ENCODE assay signal across 19 cellular contexts in the genomic region with DNA sequence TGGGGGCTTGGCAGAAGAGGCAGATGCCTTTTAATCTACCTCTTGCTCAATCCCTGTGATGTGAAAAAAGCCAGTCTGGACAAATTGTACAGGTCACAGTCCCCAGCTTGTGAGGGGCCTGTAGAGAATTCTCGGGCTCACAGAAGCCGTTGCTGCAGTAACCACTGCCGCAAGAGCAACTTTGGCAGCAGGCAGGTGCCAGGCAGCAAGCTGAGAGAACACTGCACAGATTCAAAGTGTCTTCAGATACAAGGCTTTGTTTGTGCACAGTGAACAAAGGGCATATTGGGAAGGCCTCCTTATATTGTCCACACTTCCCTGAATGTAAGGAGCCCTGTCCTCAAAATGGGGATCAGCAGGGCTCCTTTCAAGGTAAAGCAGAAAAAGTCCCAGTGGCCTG. TPM values are rescaled to one million over a fixed set of nuclear protein-coding genes. Genes with fewer than 3 reads are reported as not detected.
A peak's percentile ranks its signal among the peaks of the same experiment; 100 is the strongest.
DNase-seq lines count a peak whose midpoint lies in the region; ATAC-seq and TF ChIP-seq lines count a peak whose summit lies in the region.
"Had no signal": no experiment of that assay in that cellular context is flagged by ENCODE, and none has a peak within 500 bp of the region (broad histone marks: within the 10 kb centered on the region; RNA-seq: fewer than 3 reads in every experiment).

No MANE protein-coding gene starts in this region.

- peaks cover 30% of the 10 kb centered on the region for H3K36me3 Mint-ChIP-seq in T-helper 2 cell treated with Interferon-gamma antibody and Interleukin-4, amounts not matched to agents 5 μg/mL and 100 μg/mL, for 36 hours (ENCODE audit: low read depth)

- intact Hi-C loops in left ventricle myocardium inferior (cut with micrococcal nuclease) (no loop called here), cardiac septum (cut with DNase I) (no loop called here)

- peaks cover 32% of the 10 kb centered on the region for H3K36me3 ChIP-seq in left ventricle myocardium inferior

- no peaks in the 10 kb centered on the region for H3K27me3 ChIP-seq in left ventricle myocardium inferior (ENCODE audit: low read depth)

- peak; percentile 72 for ATAC-seq in left lobe of liver
- ATAC-seq: K562 had no signal

- peaks cover 3% of the 10 kb centered on the region for H3K4me1 Mint-ChIP-seq in T-helper 2 cell treated with Interferon-gamma antibody and Interleukin-4, amounts not matched to agents 5 μg/mL and 100 μg/mL, for 36 hours (ENCODE audit: low read depth)

- no peak overlapping the region for H3K4me3 ChIP-seq in left ventricle myocardium inferior
- H3K4me3 ChIP-seq: BLaER1 treated with 17β-estradiol and CSF1 and Interleukin-3, amounts not matched to agents 10 nM and 100 nM; K562 had no signal

- H3K4me1 ChIP-seq in left ventricle myocardium inferior, result no peaks in the 10 kb centered on the region
- H3K4me1 ChIP-seq: BLaER1 treated with 17β-estradiol and CSF1 and Interleukin-3, amounts not matched to agents 10 nM and 100 nM had no signal

- H3K27ac ChIP-seq in left ventricle myocardium inferior (replicated peaks) (peak overlapping the region; percentile 3), cingulate gyrus (ENCODE audit: low read depth, low read length) (peak overlapping the region; percentile 95), substantia nigra (ENCODE audit: low read depth, low read length, poor library complexity, severe bottlenecking) (peak overlapping the region; percentile 90)
- H3K27ac ChIP-seq: BLaER1 treated with 17β-estradiol and CSF1 and Interleukin-3, amounts not matched to agents 10 nM and 100 nM had no signal

- no peaks in the 10 kb centered on the region for H3K9me3 ChIP-seq in left ventricle myocardium inferior (replicated peaks)
- H3K9me3 ChIP-seq: BLaER1 treated with 17β-estradiol and CSF1 and Interleukin-3, amounts not matched to agents 10 nM and 100 nM had no signal

- DNase-seq in left ventricle myocardium inferior (no peak), cardiac septum (ENCODE audit: low spot score) (no peak), left lobe of liver (ENCODE audit: low spot score) (peak; percentile 56), substantia nigra (lab: John Stamatoyannopoulos, UW) (peak in 42 of 49 donors; percentile 4 to 78 (median 50)), NCI-H2196 (lab: John Stamatoyannopoulos, UW; ENCODE audit: unreplicated experiment) (no peak), SK-N-DZ (ENCODE audit: low spot score) (no peak)
- no peak for DNase-seq in T-helper 2 cell treated with Interferon-gamma antibody and Interleukin-4, amounts not matched to agents 5 μg/mL and 100 μg/mL, for 36 hours (ENCODE audit: low spot score)
- DNase-seq: GF-D8; MV-4-11; NCI-H1417 treated with DMSO at 0.1 percent for 48 hours; NCI-H2029; NCI-H2171; NCI-H446 treated with DMSO at 0.1 percent for 48 hours; NK-92 treated with Interleukin-12 subunit alpha and Interleukin-12 subunit beta, amount 100 ng/mL, for 24 hours; OCI-M1 had no signal

- H3K4me3 Mint-ChIP-seq in T-helper 2 cell treated with Interferon-gamma antibody and Interleukin-4, amounts not matched to agents 5 μg/mL and 100 μg/mL, for 36 hours, result no peak overlapping the region

- H3K27ac Mint-ChIP-seq in T-helper 2 cell treated with Interferon-gamma antibody and Interleukin-4, amounts not matched to agents 5 μg/mL and 100 μg/mL, for 36 hours, result no peak overlapping the region

- TF ChIP-seq CTCF in left ventricle myocardium inferior (IDR thresholded peaks at IDR 0.05; ENCODE audit: borderline replicate concordance), result no peak

- H3K9me3 Mint-ChIP-seq in T-helper 2 cell treated with Interferon-gamma antibody and Interleukin-4, amounts not matched to agents 5 μg/mL and 100 μg/mL, for 36 hours, result no peaks in the 10 kb centered on the region

- no peaks in the 10 kb centered on the region for H3K27me3 Mint-ChIP-seq in T-helper 2 cell treated with Interferon-gamma antibody and Interleukin-4, amounts not matched to agents 5 μg/mL and 100 μg/mL, for 36 hours (ENCODE audit: low read depth)

RNA-seq across cellular contexts. Expression of gene GPKOW, which starts 11.7 kb away (rescaled TPM):
- total RNA-seq in left ventricle myocardium inferior, result 18.1 TPM
- 18.7 TPM for total RNA-seq in cardiac septum
- 11.5 TPM for total RNA-seq in left lobe of liver
- 31.4 and 36.0 TPM in 2 replicates for polyA plus RNA-seq in SK-N-DZ (2014; cell fraction: cytosol; rRNA removed)
- 14.1 and 14.9 TPM in 2 replicates for polyA plus RNA-seq in SK-N-DZ (2014; cell fraction: nucleus; rRNA removed)

RNA-seq across cellular contexts. Expression of gene WDR45, which starts 32.2 kb away (rescaled TPM):
- total RNA-seq in left ventricle myocardium inferior, result 80.4 TPM
- total RNA-seq in cardiac septum, result 68.1 TPM
- 49.4 TPM for total RNA-seq in left lobe of liver
- 59.7 and 61.3 TPM in 2 replicates for polyA plus RNA-seq in SK-N-DZ (2014; cell fraction: cytosol; rRNA removed)
- 164 and 166 TPM in 2 replicates for polyA plus RNA-seq in SK-N-DZ (2014; cell fraction: nucleus; rRNA removed)

RNA-seq across cellular contexts. Expression of gene PRAF2, which starts 38.0 kb away (rescaled TPM):
- total RNA-seq in left ventricle myocardium inferior, result 8.7 TPM
- 14.8 TPM for total RNA-seq in cardiac septum
- total RNA-seq in left lobe of liver, result 5.4 TPM
- 13.0 and 16.2 TPM in 2 replicates for polyA plus RNA-seq in SK-N-DZ (2014; cell fraction: cytosol; rRNA removed)
- 7.0 and 20.0 TPM in 2 replicates for polyA plus RNA-seq in SK-N-DZ (2014; cell fraction: nucleus; rRNA removed)

RNA-seq across cellular contexts. Expression of gene MAGIX, which starts 50.7 kb away (rescaled TPM):
- total RNA-seq in left ventricle myocardium inferior (2.4 TPM), cardiac septum (3.4 TPM), left lobe of liver (27.7 TPM)
- polyA plus RNA-seq in SK-N-DZ (2014; cell fraction: cytosol; rRNA removed), result 1.3 and 4.1 TPM in 2 replicates
- polyA plus RNA-seq in SK-N-DZ (2014; cell fraction: nucleus; rRNA removed), result 1.5 and 8.2 TPM in 2 replicates

RNA-seq across cellular contexts. Expression of gene CCDC120, which starts 53.0 kb away (rescaled TPM):
- 1.6 TPM for total RNA-seq in left ventricle myocardium inferior
- 1.7 TPM for total RNA-seq in cardiac septum
- total RNA-seq in left lobe of liver, result 4.7 TPM
- 2.8 and 3.2 TPM in 2 replicates for polyA plus RNA-seq in SK-N-DZ (2014; cell fraction: cytosol; rRNA removed)
- polyA plus RNA-seq in SK-N-DZ (2014; cell fraction: nucleus; rRNA removed), result 3.5 and 5.9 TPM in 2 replicates
- total RNA-seq: A172 had no signal

Comparison
In these comparisons a context has a peak if more than half of its experiments do, and no peak if none do; other contexts are left out.
1. DNase-seq: peak in left lobe of liver (single experiment) and substantia nigra (42 of 49); none in left ventricle myocardium inferior (single experiment), cardiac septum (single experiment), NCI-H2196 (single experiment), SK-N-DZ (single experiment) and T-helper 2 cell treated with Interferon-gamma antibody and Interleukin-4, amounts not matched to agents 5 μg/mL and 100 μg/mL, for 36 hours (single experiment).
2. H3K27ac ChIP-seq: peak in every context shown above with its lines; median percentile 95 in cingulate gyrus; 90 in substantia nigra; 3 in left ventricle myocardium inferior.